ENCODE assay signal across 7 cellular contexts in the genomic region with DNA sequence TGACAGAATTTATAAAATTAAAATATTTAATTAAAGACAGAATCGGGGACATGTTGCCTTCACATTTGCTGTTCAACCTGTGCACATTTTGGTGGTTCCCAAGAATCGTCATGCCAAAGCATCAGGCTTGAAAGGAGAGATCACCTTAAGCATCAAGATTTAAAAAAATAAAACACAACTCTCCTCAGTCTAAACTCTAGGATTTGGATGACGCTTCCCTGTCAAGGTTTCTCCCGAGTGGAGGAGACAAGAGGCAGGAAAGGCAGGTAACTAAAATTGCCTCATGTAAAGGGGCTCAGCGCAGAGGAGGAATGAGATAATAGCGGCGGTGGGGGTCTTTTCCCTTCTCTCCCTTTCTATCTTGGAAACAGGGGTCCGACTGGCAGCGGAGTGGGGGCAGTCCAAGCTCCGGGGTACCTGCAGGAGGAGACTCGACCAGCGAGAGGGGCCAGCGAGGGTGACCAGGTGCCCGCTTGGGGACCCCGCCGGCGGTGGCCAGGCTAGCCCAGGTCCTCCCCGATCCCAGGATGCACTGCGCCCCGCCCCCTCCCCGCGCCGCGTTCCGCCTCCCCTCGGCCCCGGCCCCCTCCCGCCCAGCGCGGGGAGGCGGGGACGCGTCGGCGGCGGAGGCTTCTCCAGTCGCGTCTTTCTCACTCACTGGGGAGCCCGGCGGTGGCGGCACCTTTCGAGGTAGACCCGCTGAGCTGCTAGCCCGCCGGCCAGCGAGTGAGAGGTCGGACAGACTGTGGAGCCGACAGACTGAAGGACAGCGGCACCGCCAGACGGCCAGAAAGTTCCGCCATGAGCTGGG. TPM values are rescaled to one million over a fixed set of nuclear protein-coding genes. Genes with fewer than 3 reads are reported as not detected.
A peak's percentile ranks its signal among the peaks of the same experiment; 100 is the strongest.
DNase-seq lines count a peak whose midpoint lies in the region; ATAC-seq and TF ChIP-seq lines count a peak whose summit lies in the region.

A gene (plus strand): TSS at position 638 of the 811 bp plus-strand sequence. CDS start 164 bp downstream, at position 802.

- H3K9me2 ChIP-seq in GM23248 (ENCODE audit: insufficient read depth), result no peaks in the 10 kb centered on the region

- H3K27ac ChIP-seq in GM23248 (no peak within 1 kb of the TSS), duodenal mucosa (ENCODE audit: low read depth, low read length) (peak within 1 kb of the TSS; percentile 94), right lobe of liver (peak within 1 kb of the TSS; percentile 64 to 80 (median 73))

- H3K9ac ChIP-seq in GM23248, result peak within 1 kb of the TSS; percentile 70
- H3K9ac ChIP-seq in duodenal mucosa (ENCODE audit: low read depth in 1 of 2, low read length in 2 of 2), result peak within 1 kb of the TSS; percentile 88 to 89

- no peak for TF ChIP-seq CTCF in right lobe of liver (IDR thresholded peaks at IDR 0.05)

- peak within 1 kb of the TSS; percentile 93 for H3K4me2 ChIP-seq in GM23248 (ENCODE audit: unreplicated experiment)

- intact Hi-C loops in right lobe of liver (cut with DNase I), result no loop called here

- no peaks in the 10 kb centered on the region for H3K9me3 ChIP-seq in GM23248 (ENCODE audit: low read depth)
- H3K9me3 ChIP-seq in duodenal mucosa (ENCODE audit: control insufficient read depth in 1 of 2, low read length in 2 of 2), result no peaks in the 10 kb centered on the region
- H3K9me3 ChIP-seq in right lobe of liver, result no peaks in the 10 kb centered on the region

- H3K27me3 ChIP-seq in GM23248 (replicated peaks; ENCODE audit: insufficient read depth) (no peaks in the 10 kb centered on the region), duodenal mucosa (ENCODE audit: control insufficient read depth in 1 of 2, insufficient read depth in 2 of 2, low read length in 2 of 2) (no peaks in the 10 kb centered on the region), right lobe of liver (no peaks in the 10 kb centered on the region)

- WGBS in GM23248 (ENCODE audit: low coverage in 1 of 2, low lambda C conversion rate in 2 of 2, missing lambda C conversion rate in 2 of 2), 2 experiments, result 1 to 3% methylated on average over 17 to 48 of the region's 52 CpGs
- WGBS in right lobe of liver (ENCODE audit: insufficient coverage, low coverage, low lambda C conversion rate, missing lambda C conversion rate), result 0% methylated on average over 8 of the region's 52 CpGs

- H3K79me2 ChIP-seq in GM23248 (ENCODE audit: insufficient read depth), result peaks cover 41% of the 10 kb centered on the region

- no peaks in the 10 kb centered on the region for H4K20me1 ChIP-seq in GM23248 (ENCODE audit: insufficient read depth)

- H3F3A ChIP-seq in GM23248 (ENCODE audit: insufficient read depth), result peaks cover 10% of the 10 kb centered on the region

- H3K4me3 ChIP-seq in GM23248 (peak within 1 kb of the TSS; percentile 93), duodenal mucosa (ENCODE audit: low read depth in 1 of 2, low read length in 2 of 2) (peak within 1 kb of the TSS; percentile 85 to 90), right lobe of liver (peak within 1 kb of the TSS; percentile 91 to 94 (median 92))

- peak within 1 kb of the TSS; percentile 91 for H2AFZ ChIP-seq in GM23248

- H3K36me3 ChIP-seq in GM23248 (ENCODE audit: low read depth) (no peaks in the 10 kb centered on the region), duodenal mucosa (ENCODE audit: control insufficient read depth in 1 of 2, insufficient read depth in 2 of 2, low read length in 2 of 2) (no peaks in the 10 kb centered on the region), right lobe of liver (no peaks in the 10 kb centered on the region)

- in situ Hi-C loops in GM23248 (cut with MboI), result loop anchor here (10.0 kb wide), 1 partner anchor 177 kb away; no protein-coding TSS in a partner anchor

- H3K4me1 ChIP-seq in GM23248 (ENCODE audit: insufficient read depth), result peaks cover 11% of the 10 kb centered on the region
- peaks cover 8% of the 10 kb centered on the region in 2 donors for H3K4me1 ChIP-seq in duodenal mucosa (ENCODE audit: control insufficient read depth in 1 of 2, insufficient read depth in 2 of 2, low read length in 2 of 2)
- no peaks in the 10 kb centered on the region for H3K4me1 ChIP-seq in right lobe of liver

- ATAC-seq in right lobe of liver, result peak; percentile 88 to 96 (median 91)
- ATAC-seq in HG03175 (IDR thresholded peaks at IDR 0.05; ENCODE audit: unreplicated experiment), result no peak

- TF ChIP-seq POLR2A in right lobe of liver (IDR thresholded peaks at IDR 0.05), result peak; percentile 76

- DNase-seq in GM23248, result peak; percentile 76
- peak; percentile 92 for DNase-seq in NCI-H345 (lab: John Stamatoyannopoulos, UW)
- DNase-seq in activated CD4-positive, alpha-beta T cell treated with anti-CD3 and anti-CD28 coated beads, Interleukin-2, amount 50 U/mL, for 1 hour, result peak; percentile 51
- DNase-seq in right lobe of liver, result peak; percentile 81 to 86 (median 85)
- peak; percentile 69 for DNase-seq in stimulated activated CD4-positive, alpha-beta T cell treated with anti-CD3 and anti-CD28 coated beads, Interleukin-4, amount 100 ng/mL, for 1 hour

RNA-seq across cellular contexts. Expression of the gene that starts here (rescaled TPM):
- total RNA-seq in GM23248 (2014; rRNA removed; shearing (Covaris generic)), result 22.4 and 22.6 TPM in 2 replicates
- 16.9 and 19.1 TPM in 2 replicates for polyA plus RNA-seq in GM23248 (2016; fragmentation: Nextera tagmentation; extraction: Ambion mirVana)
- total RNA-seq in right lobe of liver, result 10 to 100 TPM in 4 of 6 experiments, 1 to 10 TPM in 2; 9.0 to 15.6 (median 12.1) TPM
